Comparison of ENCODE assay signal across 19 cellular contexts in the genomic region with DNA sequence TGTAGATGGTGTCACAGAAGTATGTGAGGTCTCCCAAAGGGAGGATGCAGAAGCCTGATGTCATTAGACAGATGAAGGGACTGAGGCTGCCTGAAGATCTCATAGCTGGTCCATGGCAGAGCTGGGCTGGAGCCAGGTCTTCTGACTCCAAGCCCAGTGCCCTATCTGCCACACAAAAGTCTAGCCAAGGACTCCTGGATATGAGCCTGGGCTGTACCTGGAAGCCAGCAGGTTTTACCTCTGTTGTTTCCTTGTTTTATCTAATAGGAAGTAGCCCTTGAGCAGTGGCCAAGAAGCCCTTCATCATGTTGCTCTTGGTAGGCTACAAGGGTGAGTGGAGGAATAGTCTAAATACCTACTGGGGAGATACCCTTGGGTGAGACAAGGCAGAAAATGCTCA.
"Had no signal": no experiment of that assay in that cellular context is flagged by ENCODE, and none has a peak within 500 bp of the region (broad histone marks: within the 10 kb centered on the region; RNA-seq: fewer than 3 reads in every experiment).

No MANE protein-coding gene starts in this region.

- ATAC-seq: activated CD4-positive, alpha-beta T cell treated with anti-CD3 and anti-CD28 coated beads for 36 hours; right lobe of liver; upper lobe of right lung had no signal

- H3K4me1 ChIP-seq: esophagus squamous epithelium, left ventricle myocardium inferior, right lobe of liver had no signal

- H3K27me3 ChIP-seq: esophagus squamous epithelium, right lobe of liver, thyroid gland, upper lobe of right lung had no signal

- H3K36me3 ChIP-seq: esophagus squamous epithelium, left ventricle myocardium inferior, right lobe of liver, thyroid gland, upper lobe of right lung had no signal

- H3K9me3 ChIP-seq: right lobe of liver, thyroid gland, upper lobe of right lung had no signal

- H3K4me3 ChIP-seq: esophagus squamous epithelium, left ventricle myocardium inferior, right lobe of liver, thyroid gland, upper lobe of right lung had no signal

- DNase-seq: activated CD4-positive, alpha-beta T cell treated with anti-CD3 and anti-CD28 coated beads for 36 hours; activated CD4-positive, alpha-beta T cell treated with anti-CD3 and anti-CD28 coated beads, Interleukin-2, amount 50 U/mL, for 4 hours; activated CD4-positive, CD25-positive, alpha-beta regulatory T cell; activated effector memory CD4-positive, alpha-beta T cell treated with Interleukin-2 at 50 U/mL for 16 hours; activated naive CD4-positive, alpha-beta T cell treated with Interleukin-2 at 50 U/mL for 16 hours; anterior cingulate cortex; cerebellar nuclear complex; cortex of kidney; endodermal cell; esophagus squamous epithelium; foreskin melanocyte; left ventricle myocardium inferior; right lobe of liver; stimulated activated CD4-positive, alpha-beta T cell treated with anti-CD3 and anti-CD28 coated beads, Interleukin-12 subunit alpha, Interleukin-12 subunit beta, amount 100 ng/mL, for 4 hours; stimulated activated CD4-positive, alpha-beta T cell treated with anti-CD3 and anti-CD28 coated beads, Interleukin-4, amount 100 ng/mL, for 1 hour; substantia nigra; T-helper 1 cell; thyroid gland; upper lobe of right lung had no signal

- H3K27ac ChIP-seq: left ventricle myocardium inferior, right lobe of liver, upper lobe of right lung had no signal
